Comparison of ENCODE assay signal across 16 cellular contexts in the genomic region with DNA sequence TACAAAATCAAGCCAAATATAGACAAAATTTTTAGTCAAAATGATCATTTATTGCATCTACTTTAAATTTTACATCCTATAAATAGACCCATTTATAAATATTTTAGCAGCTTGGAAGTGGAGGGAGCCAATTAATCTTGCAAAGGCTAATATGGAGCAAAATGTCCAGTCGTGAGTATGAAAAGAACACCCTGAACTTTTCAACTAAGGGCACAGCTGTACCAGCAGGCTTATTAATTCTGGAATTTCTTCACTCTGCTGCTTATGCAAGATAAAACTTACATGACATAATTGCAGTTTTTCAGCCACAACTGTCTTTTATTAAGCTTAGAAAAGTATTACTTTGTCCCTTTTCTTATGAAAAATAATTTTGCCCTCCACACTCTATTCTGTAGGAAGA. TPM values are rescaled to one million over a fixed set of nuclear protein-coding genes. Genes with fewer than 3 reads are reported as not detected.
DNase-seq lines count a peak whose midpoint lies in the region; ATAC-seq and TF ChIP-seq lines count a peak whose summit lies in the region.
"Had no signal": no experiment of that assay in that cellular context is flagged by ENCODE, and none has a peak within 500 bp of the region (broad histone marks: within the 10 kb centered on the region; RNA-seq: fewer than 3 reads in every experiment).

No MANE protein-coding gene starts in this region.

- no peaks in the 10 kb centered on the region for H3K9me2 ChIP-seq in hepatocyte (replicated peaks; ENCODE audit: insufficient read depth)
- H3K9me2 ChIP-seq: SK-N-SH had no signal

- DNase-seq in GM03348 (ENCODE audit: low spot score) (peak; percentile 40), chondrocyte (ENCODE audit: low spot score) (no peak), hepatocyte (ENCODE audit: low spot score) (peak; percentile 14), retinal pigment epithelial cell (ENCODE audit: low read depth) (peak; percentile 76), SKM-1 (lab: John Stamatoyannopoulos, UW; ENCODE audit: unreplicated experiment) (no peak), substantia nigra (lab: John Stamatoyannopoulos, UW) (no peak), UCSD-AML1 (lab: John Stamatoyannopoulos, UW; ENCODE audit: unreplicated experiment) (no peak)
- DNase-seq: activated CD8-positive, alpha-beta T cell treated with anti-CD3 and anti-CD28 coated beads, Interleukin-2, amount 10 ng/mL, durations not matched to agents 7 days and 5 days; amniotic stem cell; NCI-H446; SK-N-SH; testis had no signal

- H3K9me3 Mint-ChIP-seq in chondrocyte (ENCODE audit: low read depth) = no peaks in the 10 kb centered on the region
- H3K9me3 Mint-ChIP-seq: activated T-helper 17 cell treated with anti-CD3 and anti-CD28 coated beads, Interleukin-2, amount 50 U/mL, for 72 hours; dendritic cell treated with granulocyte-macrophage colony-stimulating factor and Interleukin-4, amounts not matched to agents 40 ng/mL and 50 ng/mL, for 4 days had no signal

- H3K4me3 Mint-ChIP-seq in chondrocyte (ENCODE audit: unreplicated experiment) = no peak overlapping the region
- H3K4me3 Mint-ChIP-seq: activated CD8-positive, alpha-beta T cell treated with anti-CD3 and anti-CD28 coated beads, Interleukin-2, amount 10 ng/mL, durations not matched to agents 7 days and 5 days; activated T-helper 17 cell treated with anti-CD3 and anti-CD28 coated beads, Interleukin-2, amount 50 U/mL, for 72 hours; dendritic cell treated with granulocyte-macrophage colony-stimulating factor and Interleukin-4, amounts not matched to agents 40 ng/mL and 50 ng/mL, for 4 days had no signal

- no peak for ATAC-seq in HG02571 (IDR thresholded peaks at IDR 0.05; ENCODE audit: unreplicated experiment)
- ATAC-seq: activated CD8-positive, alpha-beta T cell treated with anti-CD3 and anti-CD28 coated beads, Interleukin-2, amount 10 ng/mL, durations not matched to agents 7 days and 5 days; activated T-helper 17 cell treated with anti-CD3 and anti-CD28 coated beads, Interleukin-2, amount 50 U/mL, for 72 hours had no signal

- no peaks in the 10 kb centered on the region for H3K4me1 ChIP-seq in hepatocyte (ENCODE audit: insufficient read depth)
- H3K4me1 ChIP-seq: parathyroid adenoma had no signal

- H3K4me1 Mint-ChIP-seq in chondrocyte (ENCODE audit: low read depth) = peaks cover 18% of the 10 kb centered on the region
- H3K4me1 Mint-ChIP-seq: activated T-helper 17 cell treated with anti-CD3 and anti-CD28 coated beads, Interleukin-2, amount 50 U/mL, for 72 hours had no signal

- TF ChIP-seq CTCF in chondrocyte (IDR thresholded peaks at IDR 0.05) (no peak), hepatocyte (IDR thresholded peaks at IDR 0.05; ENCODE audit: poor library complexity) (no peak), retinal pigment epithelial cell (conservative IDR thresholded peaks at IDR 0.05; ENCODE audit: low read depth, low read length) (no peak)

- H3K4me3 ChIP-seq in hepatocyte = no peak overlapping the region
- no peak overlapping the region for H3K4me3 ChIP-seq in retinal pigment epithelial cell (ENCODE audit: low read length)
- H3K4me3 ChIP-seq: testis had no signal

- peak overlapping the region; percentile 29 for H3K4me2 ChIP-seq in hepatocyte
- H3K4me2 ChIP-seq: SK-N-SH had no signal

- peak overlapping the region; percentile 17 for H3K27ac Mint-ChIP-seq in chondrocyte (ENCODE audit: unreplicated experiment)
- H3K27ac Mint-ChIP-seq: activated CD8-positive, alpha-beta T cell treated with anti-CD3 and anti-CD28 coated beads, Interleukin-2, amount 10 ng/mL, durations not matched to agents 7 days and 5 days; activated T-helper 17 cell treated with anti-CD3 and anti-CD28 coated beads, Interleukin-2, amount 50 U/mL, for 72 hours; dendritic cell treated with granulocyte-macrophage colony-stimulating factor and Interleukin-4, amounts not matched to agents 40 ng/mL and 50 ng/mL, for 4 days had no signal

- H3K9me3 ChIP-seq in hepatocyte (ENCODE audit: low read depth) = no peaks in the 10 kb centered on the region
- H3K9me3 ChIP-seq: SK-N-SH, testis had no signal

- H3K27me3 Mint-ChIP-seq in chondrocyte (ENCODE audit: low read depth) = no peaks in the 10 kb centered on the region
- H3K27me3 Mint-ChIP-seq: dendritic cell treated with granulocyte-macrophage colony-stimulating factor and Interleukin-4, amounts not matched to agents 40 ng/mL and 50 ng/mL, for 4 days had no signal

- no peak overlapping the region for H2AFZ ChIP-seq in hepatocyte
- H2AFZ ChIP-seq: parathyroid adenoma had no signal

- H3K27ac ChIP-seq in hepatocyte = peak overlapping the region; percentile 53
- no peak overlapping the region for H3K27ac ChIP-seq in substantia nigra (ENCODE audit: low read depth, low read length, poor library complexity, severe bottlenecking)
- H3K27ac ChIP-seq: parathyroid adenoma had no signal

- H3K79me2 ChIP-seq in hepatocyte = no peaks in the 10 kb centered on the region
- H3K79me2 ChIP-seq: parathyroid adenoma had no signal

- no peaks in the 10 kb centered on the region for H3K36me3 Mint-ChIP-seq in chondrocyte (ENCODE audit: low read depth)

- H3K27me3 ChIP-seq in hepatocyte = no peaks in the 10 kb centered on the region
- H3K27me3 ChIP-seq: testis had no signal

- no peaks in the 10 kb centered on the region for H3K36me3 ChIP-seq in hepatocyte (replicated peaks; ENCODE audit: insufficient read depth, low read depth)

- H4K20me1 ChIP-seq in hepatocyte (ENCODE audit: insufficient read depth, poor library complexity, severe bottlenecking) = no peaks in the 10 kb centered on the region

- WGBS in hepatocyte (ENCODE audit: low lambda C conversion rate, missing lambda C conversion rate) = 44% methylated on average over 1 of the region's 1 CpG

RNA-seq across cellular contexts. Expression of a gene that starts 22.9 kb away (rescaled TPM):
- total RNA-seq in chondrocyte = 20.0 to 22.3 TPM (median 20.0 TPM) in 3 replicates
- total RNA-seq in hepatocyte = 37.0 and 39.9 TPM in 2 replicates
- 28.4 and 34.4 TPM in 2 replicates for polyA plus RNA-seq in hepatocyte

RNA-seq across cellular contexts. Expression of a gene that starts 54.0 kb away (rescaled TPM):
- 0.13 to 0.35 TPM in 2 of 3 replicates, not detected in the other for total RNA-seq in chondrocyte
- 0.10 and 0.16 TPM in 2 replicates for total RNA-seq in hepatocyte
- polyA plus RNA-seq in hepatocyte = 0.13 TPM in 1 of 2 replicates, not detected in the other
- total RNA-seq: activated CD8-positive, alpha-beta T cell treated with anti-CD3 and anti-CD28 coated beads, Interleukin-2, amount 10 ng/mL, durations not matched to agents 7 days and 5 days; activated T-helper 17 cell treated with anti-CD3 and anti-CD28 coated beads, Interleukin-2, amount 50 U/mL, for 72 hours had no signal

Comparison
In these comparisons a context has a peak if more than half of its experiments do, and no peak if none do; other contexts are left out.
1. DNase-seq: peak in GM03348 (single experiment), hepatocyte (single experiment) and retinal pigment epithelial cell (single experiment); none in chondrocyte (single experiment), SKM-1 (single experiment), substantia nigra (0 of 49) and UCSD-AML1 (single experiment).